ENCODE assay signal across 2 cellular contexts in the genomic region with DNA sequence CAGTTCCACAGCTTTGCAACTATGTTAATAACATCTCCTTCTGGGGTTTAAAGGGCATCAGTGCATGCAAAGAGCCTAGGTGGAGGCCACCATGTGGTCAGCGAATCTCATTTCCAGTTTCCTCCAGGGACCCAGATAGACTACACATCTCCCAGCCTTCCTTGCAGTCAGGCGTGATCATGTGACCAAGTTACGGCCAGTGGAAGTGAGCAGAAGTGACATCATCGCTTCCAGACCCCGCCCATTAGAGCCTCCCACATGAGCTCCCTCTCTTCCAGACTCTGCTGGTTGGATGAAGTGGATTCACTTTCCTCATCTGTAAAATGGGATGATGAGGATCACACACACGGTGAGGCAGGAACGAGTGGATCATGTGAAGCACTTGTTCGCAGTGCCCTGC.
A peak's percentile ranks its signal among the peaks of the same experiment; 100 is the strongest.
TF ChIP-seq lines count a peak whose summit lies in the region.

No MANE protein-coding gene starts in this region.

TF ChIP-seq in HepG2, 621 proteins besides CTCF, POLR2A, EP300 and RAD21 (continues in another document):
- TF ChIP-seq ZNF34 (CRISPR knock-in tag; IDR thresholded peaks at IDR 0.05; ENCODE audit: borderline replicate concordance) (no peak), FOXA3 (CRISPR knock-in tag; IDR thresholded peaks at IDR 0.05) (no peak), ATF1 (CRISPR knock-in tag; IDR thresholded peaks at IDR 0.05) (no peak), SNAPC2 (CRISPR knock-in tag; IDR thresholded peaks at IDR 0.05) (no peak), JARID2 (CRISPR knock-in tag; IDR thresholded peaks at IDR 0.05; ENCODE audit: insufficient replicate concordance) (no peak), TEAD3 (CRISPR knock-in tag; optimal IDR thresholded peaks at IDR 0.05; ENCODE audit: borderline replicate concordance) (no peak), SETDB1 (CRISPR knock-in tag; IDR thresholded peaks at IDR 0.05; ENCODE audit: borderline replicate concordance) (no peak), CC2D1A (CRISPR knock-in tag; IDR thresholded peaks at IDR 0.05) (no peak), ZNF432 (CRISPR knock-in tag; IDR thresholded peaks at IDR 0.05; ENCODE audit: borderline replicate concordance) (no peak), ZC3H4 (CRISPR knock-in tag; IDR thresholded peaks at IDR 0.05; ENCODE audit: borderline replicate concordance) (no peak), ZNF121 (CRISPR knock-in tag; IDR thresholded peaks at IDR 0.05) (no peak), BRCA1 (CRISPR knock-in tag; IDR thresholded peaks at IDR 0.05) (no peak), RFX3 (CRISPR knock-in tag; IDR thresholded peaks at IDR 0.05) (no peak), NFATC3 (CRISPR knock-in tag; IDR thresholded peaks at IDR 0.05) (no peak), ZNF737 (CRISPR knock-in tag; IDR thresholded peaks at IDR 0.05; ENCODE audit: borderline replicate concordance) (no peak), ZBTB20 (CRISPR knock-in tag; IDR thresholded peaks at IDR 0.05; ENCODE audit: borderline replicate concordance, low read depth) (no peak), KDM6A (CRISPR knock-in tag; IDR thresholded peaks at IDR 0.05; ENCODE audit: low read depth) (no peak), GLI4 (CRISPR knock-in tag; IDR thresholded peaks at IDR 0.05; ENCODE audit: borderline replicate concordance) (no peak), DNMT1 (CRISPR knock-in tag; IDR thresholded peaks at IDR 0.05) (no peak), SPEN (CRISPR knock-in tag; IDR thresholded peaks at IDR 0.05; ENCODE audit: low read depth) (no peak), KLF12 (CRISPR knock-in tag; IDR thresholded peaks at IDR 0.05; ENCODE audit: borderline replicate concordance) (no peak), GABPB1 (CRISPR knock-in tag; IDR thresholded peaks at IDR 0.05) (no peak), RAD51 (IDR thresholded peaks at IDR 0.05; ENCODE audit: borderline replicate concordance) (peak; percentile 50; the same call in 1 of the 2 replicates)
- TF ChIP-seq, protein P1, sequence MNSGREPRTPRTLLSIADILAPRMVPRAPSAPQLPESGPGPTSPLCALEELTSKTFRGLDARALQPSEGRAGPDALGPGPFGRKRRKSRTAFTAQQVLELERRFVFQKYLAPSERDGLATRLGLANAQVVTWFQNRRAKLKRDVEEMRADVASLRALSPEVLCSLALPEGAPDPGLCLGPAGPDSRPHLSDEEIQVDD (CRISPR knock-in tag; IDR thresholded peaks at IDR 0.05; ENCODE audit: borderline replicate concordance), result no peak
- TF ChIP-seq, protein P2, sequence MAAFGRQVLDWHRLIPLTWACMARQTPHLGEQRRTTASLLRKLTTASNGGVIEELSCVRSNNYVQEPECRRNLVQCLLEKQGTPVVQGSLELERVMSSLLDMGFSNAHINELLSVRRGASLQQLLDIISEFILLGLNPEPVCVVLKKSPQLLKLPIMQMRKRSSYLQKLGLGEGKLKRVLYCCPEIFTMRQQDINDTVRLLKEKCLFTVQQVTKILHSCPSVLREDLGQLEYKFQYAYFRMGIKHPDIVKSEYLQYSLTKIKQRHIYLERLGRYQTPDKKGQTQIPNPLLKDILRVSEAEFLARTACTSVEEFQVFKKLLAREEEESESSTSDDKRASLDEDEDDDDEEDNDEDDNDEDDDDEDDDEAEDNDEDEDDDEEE (CRISPR knock-in tag; IDR thresholded peaks at IDR 0.05), result no peak
- TF ChIP-seq, protein P3, sequence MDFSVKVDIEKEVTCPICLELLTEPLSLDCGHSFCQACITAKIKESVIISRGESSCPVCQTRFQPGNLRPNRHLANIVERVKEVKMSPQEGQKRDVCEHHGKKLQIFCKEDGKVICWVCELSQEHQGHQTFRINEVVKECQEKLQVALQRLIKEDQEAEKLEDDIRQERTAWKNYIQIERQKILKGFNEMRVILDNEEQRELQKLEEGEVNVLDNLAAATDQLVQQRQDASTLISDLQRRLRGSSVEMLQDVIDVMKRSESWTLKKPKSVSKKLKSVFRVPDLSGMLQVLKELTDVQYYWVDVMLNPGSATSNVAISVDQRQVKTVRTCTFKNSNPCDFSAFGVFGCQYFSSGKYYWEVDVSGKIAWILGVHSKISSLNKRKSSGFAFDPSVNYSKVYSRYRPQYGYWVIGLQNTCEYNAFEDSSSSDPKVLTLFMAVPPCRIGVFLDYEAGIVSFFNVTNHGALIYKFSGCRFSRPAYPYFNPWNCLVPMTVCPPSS (IDR thresholded peaks at IDR 0.05), result no peak
- TF ChIP-seq, protein P4, sequence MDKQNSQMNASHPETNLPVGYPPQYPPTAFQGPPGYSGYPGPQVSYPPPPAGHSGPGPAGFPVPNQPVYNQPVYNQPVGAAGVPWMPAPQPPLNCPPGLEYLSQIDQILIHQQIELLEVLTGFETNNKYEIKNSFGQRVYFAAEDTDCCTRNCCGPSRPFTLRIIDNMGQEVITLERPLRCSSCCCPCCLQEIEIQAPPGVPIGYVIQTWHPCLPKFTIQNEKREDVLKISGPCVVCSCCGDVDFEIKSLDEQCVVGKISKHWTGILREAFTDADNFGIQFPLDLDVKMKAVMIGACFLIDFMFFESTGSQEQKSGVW (CRISPR knock-in tag; IDR thresholded peaks at IDR 0.05; ENCODE audit: borderline replicate concordance), result no peak
- TF ChIP-seq, protein P5, sequence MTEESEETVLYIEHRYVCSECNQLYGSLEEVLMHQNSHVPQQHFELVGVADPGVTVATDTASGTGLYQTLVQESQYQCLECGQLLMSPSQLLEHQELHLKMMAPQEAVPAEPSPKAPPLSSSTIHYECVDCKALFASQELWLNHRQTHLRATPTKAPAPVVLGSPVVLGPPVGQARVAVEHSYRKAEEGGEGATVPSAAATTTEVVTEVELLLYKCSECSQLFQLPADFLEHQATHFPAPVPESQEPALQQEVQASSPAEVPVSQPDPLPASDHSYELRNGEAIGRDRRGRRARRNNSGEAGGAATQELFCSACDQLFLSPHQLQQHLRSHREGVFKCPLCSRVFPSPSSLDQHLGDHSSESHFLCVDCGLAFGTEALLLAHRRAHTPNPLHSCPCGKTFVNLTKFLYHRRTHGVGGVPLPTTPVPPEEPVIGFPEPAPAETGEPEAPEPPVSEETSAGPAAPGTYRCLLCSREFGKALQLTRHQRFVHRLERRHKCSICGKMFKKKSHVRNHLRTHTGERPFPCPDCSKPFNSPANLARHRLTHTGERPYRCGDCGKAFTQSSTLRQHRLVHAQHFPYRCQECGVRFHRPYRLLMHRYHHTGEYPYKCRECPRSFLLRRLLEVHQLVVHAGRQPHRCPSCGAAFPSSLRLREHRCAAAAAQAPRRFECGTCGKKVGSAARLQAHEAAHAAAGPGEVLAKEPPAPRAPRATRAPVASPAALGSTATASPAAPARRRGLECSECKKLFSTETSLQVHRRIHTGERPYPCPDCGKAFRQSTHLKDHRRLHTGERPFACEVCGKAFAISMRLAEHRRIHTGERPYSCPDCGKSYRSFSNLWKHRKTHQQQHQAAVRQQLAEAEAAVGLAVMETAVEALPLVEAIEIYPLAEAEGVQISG (CRISPR knock-in tag; IDR thresholded peaks at IDR 0.05), result no peak

TF ChIP-seq in HCT116, 20 proteins besides CTCF, POLR2A, EP300 and RAD21:
- TF ChIP-seq CEBPB (IDR thresholded peaks at IDR 0.05; ENCODE audit: low read depth) (no peak), SRF (IDR thresholded peaks at IDR 0.05; ENCODE audit: low read depth) (no peak), EZH2 (IDR thresholded peaks at IDR 0.05) (no peak), ZFX (IDR thresholded peaks at IDR 0.05) (no peak), TCF7L2 (IDR thresholded peaks at IDR 0.05; ENCODE audit: borderline replicate concordance, extremely low read depth, insufficient read depth, insufficient read length) (no peak), SP1 (IDR thresholded peaks at IDR 0.05; ENCODE audit: low read depth) (no peak), FOSL1 (IDR thresholded peaks at IDR 0.05; ENCODE audit: low read depth) (no peak), ZNF274 (IDR thresholded peaks at IDR 0.05; ENCODE audit: low read depth, low read length) (no peak), POLR2AphosphoS5 (IDR thresholded peaks at IDR 0.05; ENCODE audit: low read depth, low read length) (no peak), EGR1 (IDR thresholded peaks at IDR 0.05; ENCODE audit: low read depth) (no peak), JUND (IDR thresholded peaks at IDR 0.05) (no peak), YY1 (IDR thresholded peaks at IDR 0.05; ENCODE audit: extremely low read depth, insufficient replicate concordance, low read depth, low read length) (no peak), ELF1 (IDR thresholded peaks at IDR 0.05; ENCODE audit: borderline replicate concordance, low read depth) (no peak), CBX3 (IDR thresholded peaks at IDR 0.05; ENCODE audit: low read depth) (no peak), EZH2phosphoT487 (IDR thresholded peaks at IDR 0.05; ENCODE audit: borderline replicate concordance) (no peak)
- TF ChIP-seq, protein P6, sequence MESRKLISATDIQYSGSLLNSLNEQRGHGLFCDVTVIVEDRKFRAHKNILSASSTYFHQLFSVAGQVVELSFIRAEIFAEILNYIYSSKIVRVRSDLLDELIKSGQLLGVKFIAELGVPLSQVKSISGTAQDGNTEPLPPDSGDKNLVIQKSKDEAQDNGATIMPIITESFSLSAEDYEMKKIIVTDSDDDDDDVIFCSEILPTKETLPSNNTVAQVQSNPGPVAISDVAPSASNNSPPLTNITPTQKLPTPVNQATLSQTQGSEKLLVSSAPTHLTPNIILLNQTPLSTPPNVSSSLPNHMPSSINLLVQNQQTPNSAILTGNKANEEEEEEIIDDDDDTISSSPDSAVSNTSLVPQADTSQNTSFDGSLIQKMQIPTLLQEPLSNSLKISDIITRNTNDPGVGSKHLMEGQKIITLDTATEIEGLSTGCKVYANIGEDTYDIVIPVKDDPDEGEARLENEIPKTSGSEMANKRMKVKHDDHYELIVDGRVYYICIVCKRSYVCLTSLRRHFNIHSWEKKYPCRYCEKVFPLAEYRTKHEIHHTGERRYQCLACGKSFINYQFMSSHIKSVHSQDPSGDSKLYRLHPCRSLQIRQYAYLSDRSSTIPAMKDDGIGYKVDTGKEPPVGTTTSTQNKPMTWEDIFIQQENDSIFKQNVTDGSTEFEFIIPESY (IDR thresholded peaks at IDR 0.05; ENCODE audit: extremely low read depth, insufficient replicate concordance, low read length), result no peak
- TF ChIP-seq, protein P7, sequence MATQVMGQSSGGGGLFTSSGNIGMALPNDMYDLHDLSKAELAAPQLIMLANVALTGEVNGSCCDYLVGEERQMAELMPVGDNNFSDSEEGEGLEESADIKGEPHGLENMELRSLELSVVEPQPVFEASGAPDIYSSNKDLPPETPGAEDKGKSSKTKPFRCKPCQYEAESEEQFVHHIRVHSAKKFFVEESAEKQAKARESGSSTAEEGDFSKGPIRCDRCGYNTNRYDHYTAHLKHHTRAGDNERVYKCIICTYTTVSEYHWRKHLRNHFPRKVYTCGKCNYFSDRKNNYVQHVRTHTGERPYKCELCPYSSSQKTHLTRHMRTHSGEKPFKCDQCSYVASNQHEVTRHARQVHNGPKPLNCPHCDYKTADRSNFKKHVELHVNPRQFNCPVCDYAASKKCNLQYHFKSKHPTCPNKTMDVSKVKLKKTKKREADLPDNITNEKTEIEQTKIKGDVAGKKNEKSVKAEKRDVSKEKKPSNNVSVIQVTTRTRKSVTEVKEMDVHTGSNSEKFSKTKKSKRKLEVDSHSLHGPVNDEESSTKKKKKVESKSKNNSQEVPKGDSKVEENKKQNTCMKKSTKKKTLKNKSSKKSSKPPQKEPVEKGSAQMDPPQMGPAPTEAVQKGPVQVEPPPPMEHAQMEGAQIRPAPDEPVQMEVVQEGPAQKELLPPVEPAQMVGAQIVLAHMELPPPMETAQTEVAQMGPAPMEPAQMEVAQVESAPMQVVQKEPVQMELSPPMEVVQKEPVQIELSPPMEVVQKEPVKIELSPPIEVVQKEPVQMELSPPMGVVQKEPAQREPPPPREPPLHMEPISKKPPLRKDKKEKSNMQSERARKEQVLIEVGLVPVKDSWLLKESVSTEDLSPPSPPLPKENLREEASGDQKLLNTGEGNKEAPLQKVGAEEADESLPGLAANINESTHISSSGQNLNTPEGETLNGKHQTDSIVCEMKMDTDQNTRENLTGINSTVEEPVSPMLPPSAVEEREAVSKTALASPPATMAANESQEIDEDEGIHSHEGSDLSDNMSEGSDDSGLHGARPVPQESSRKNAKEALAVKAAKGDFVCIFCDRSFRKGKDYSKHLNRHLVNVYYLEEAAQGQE (IDR thresholded peaks at IDR 0.05; ENCODE audit: low read depth), result no peak
- TF ChIP-seq, protein P8, sequence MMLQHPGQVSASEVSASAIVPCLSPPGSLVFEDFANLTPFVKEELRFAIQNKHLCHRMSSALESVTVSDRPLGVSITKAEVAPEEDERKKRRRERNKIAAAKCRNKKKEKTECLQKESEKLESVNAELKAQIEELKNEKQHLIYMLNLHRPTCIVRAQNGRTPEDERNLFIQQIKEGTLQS (IDR thresholded peaks at IDR 0.05), result no peak
